Comparison of ENCODE assay signal across 8 cellular contexts in the genomic region with DNA sequence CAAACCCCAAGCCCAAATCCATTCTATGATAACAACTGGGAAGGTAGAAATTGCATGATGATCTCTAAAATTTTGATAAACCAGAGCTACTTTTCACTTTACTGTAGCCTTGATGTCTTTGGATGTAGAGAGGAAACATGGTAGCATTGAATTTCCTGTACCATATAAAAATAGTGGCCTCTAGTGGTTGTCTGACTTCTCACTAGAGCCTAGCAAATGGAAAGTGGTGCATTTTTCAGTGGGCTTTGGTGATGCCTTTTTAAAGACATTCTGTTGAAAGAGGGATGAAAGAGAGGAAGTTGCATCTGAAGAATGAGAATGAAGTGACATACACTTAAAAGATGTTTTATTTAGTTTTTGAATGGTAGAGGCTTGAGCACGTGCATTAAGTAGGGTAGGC.
A peak's percentile ranks its signal among the peaks of the same experiment; 100 is the strongest.
DNase-seq lines count a peak whose midpoint lies in the region; ATAC-seq and TF ChIP-seq lines count a peak whose summit lies in the region.

No MANE protein-coding gene starts in this region.

- H3K4me1 ChIP-seq in tibial nerve (peaks cover 0 to 5% (median 0%) of the 10 kb centered on the region in 4 donors), tibial artery (no peaks in the 10 kb centered on the region)

- H3K27me3 ChIP-seq in tibial nerve, result no peaks in the 10 kb centered on the region
- H3K27me3 ChIP-seq in tibial artery, result no peaks in the 10 kb centered on the region

- TF ChIP-seq CTCF in GM10266 (IDR thresholded peaks at IDR 0.05; ENCODE audit: control insufficient read depth, insufficient read depth, low read depth, missing control alignments) (peak; percentile 13), tibial nerve (IDR thresholded peaks at IDR 0.05) (no peak), tibial artery (IDR thresholded peaks at IDR 0.05) (no peak)

- TF ChIP-seq POLR2A in tibial nerve (IDR thresholded peaks at IDR 0.05), result no peak

- H3K4me3 ChIP-seq in tibial nerve (no peak overlapping the region), tibial artery (no peak overlapping the region)

- intact Hi-C loops in tibial artery (cut with DNase I; ENCODE audit: low total_unique reads), result no loop called here

- ATAC-seq in GM18511 (IDR thresholded peaks at IDR 0.05; ENCODE audit: unreplicated experiment), result no peak

- H3K27ac ChIP-seq in tibial nerve (no peak overlapping the region), tibial artery (no peak overlapping the region)

- H3K36me3 ChIP-seq in tibial nerve, result no peaks in the 10 kb centered on the region
- H3K36me3 ChIP-seq in tibial artery, result no peaks in the 10 kb centered on the region

- DNase-seq in GM10266 (ENCODE audit: extremely low spot score) (peak; percentile 13), HuH-7 (ENCODE audit: low spot score) (peak; percentile 40), amniotic epithelial cell (ENCODE audit: low read depth) (peak; percentile 31), midbrain (lab: John Stamatoyannopoulos, UW) (peak; percentile 5), tibial nerve (ENCODE audit: low spot score in 2 of 2) (no peak), tibial artery (no peak)
- no peak for DNase-seq in effector CD8-positive, alpha-beta T cell (lab: John Stamatoyannopoulos, UW)

- no peak for TF ChIP-seq EP300 in tibial nerve (IDR thresholded peaks at IDR 0.05)

- H3K9me3 ChIP-seq in tibial nerve, result no peaks in the 10 kb centered on the region
- H3K9me3 ChIP-seq in tibial artery, result no peaks in the 10 kb centered on the region

- WGBS in tibial nerve, 2 donors, result 91 to 93% methylated on average over 1 of the region's 1 CpG

Comparison
In these comparisons a context has a peak if more than half of its experiments do, and no peak if none do; other contexts are left out.
1. DNase-seq: peak in GM10266 (single experiment), HuH-7 (single experiment), amniotic epithelial cell (single experiment) and midbrain (single experiment); none in effector CD8-positive, alpha-beta T cell (single experiment), tibial nerve (0 of 2) and tibial artery (0 of 2).